In the genomic region with DNA sequence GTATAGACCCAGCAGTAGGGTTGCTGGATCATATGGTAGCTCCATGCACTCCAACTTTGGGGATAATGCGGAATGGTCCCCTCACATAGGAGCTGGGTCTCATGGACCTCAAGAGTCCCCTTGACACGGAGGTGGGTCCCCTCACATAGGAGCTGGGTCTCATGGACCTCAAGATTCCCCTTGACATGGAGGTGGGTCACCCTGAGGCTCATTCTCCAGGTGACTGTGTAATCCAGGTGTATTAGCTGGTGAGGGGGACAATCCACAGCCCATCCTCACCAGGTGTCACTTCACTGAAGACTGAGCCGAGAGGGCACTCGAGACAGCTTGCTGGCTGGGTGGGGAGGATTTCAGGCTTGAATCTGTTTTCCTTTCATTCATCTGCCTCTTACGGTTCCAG, we compare ENCODE assay signal across 28 cellular contexts.
"Had no signal": no experiment of that assay in that cellular context is flagged by ENCODE, and none has a peak within 500 bp of the region (broad histone marks: within the 10 kb centered on the region; RNA-seq: fewer than 3 reads in every experiment).

No MANE protein-coding gene starts in this region.

- H3K4me3 Mint-ChIP-seq: activated naive CD4-positive, alpha-beta T cell treated with anti-CD3 and anti-CD28 coated beads for 36 hours; activated naive CD8-positive, alpha-beta T cell treated with anti-CD3 and anti-CD28 coated beads, Interleukin-2, amount 10 ng/mL, durations not matched to agents 7 days and 5 days; dendritic cell treated with granulocyte-macrophage colony-stimulating factor and Interleukin-4, amounts not matched to agents 40 ng/mL and 50 ng/mL, for 4 days; endodermal cell; naive B cell; neural crest cell; T-helper 2 cell treated with Interferon-gamma antibody and Interleukin-4, amounts not matched to agents 5 μg/mL and 100 μg/mL, for 36 hours had no signal

- H3K4me1 ChIP-seq: pancreas, psoas muscle, spleen, tibial nerve had no signal

- H3K27me3 ChIP-seq: brain microvascular endothelial cell, heart left ventricle, pancreas, spleen, tibial nerve had no signal

- H3K9me3 Mint-ChIP-seq: activated naive CD4-positive, alpha-beta T cell treated with anti-CD3 and anti-CD28 coated beads for 36 hours; activated naive CD8-positive, alpha-beta T cell treated with anti-CD3 and anti-CD28 coated beads, Interleukin-2, amount 10 ng/mL, durations not matched to agents 7 days and 5 days; activated T-helper 2 cell treated with anti-CD3 and anti-CD28 coated beads, Interferon-gamma antibody, Interleukin-2, Interleukin-4, amounts not matched to agents 10 μg/mL and 5 μg/mL and 100 μg/mL, durations not matched to agents 14 hours and 24 hours and 36 hours; dendritic cell treated with granulocyte-macrophage colony-stimulating factor and Interleukin-4, amounts not matched to agents 40 ng/mL and 50 ng/mL, for 4 days; endodermal cell; naive B cell; neural crest cell; T-helper 2 cell treated with Interferon-gamma antibody and Interleukin-4, amounts not matched to agents 5 μg/mL and 100 μg/mL, for 36 hours had no signal

- H3K36me3 Mint-ChIP-seq: activated naive CD8-positive, alpha-beta T cell treated with anti-CD3 and anti-CD28 coated beads, Interleukin-2, amount 10 ng/mL, durations not matched to agents 7 days and 5 days; naive B cell had no signal

- H3K9me3 ChIP-seq: heart left ventricle, pancreas, psoas muscle, spleen, tibial nerve had no signal

- H3K4me3 ChIP-seq: heart left ventricle, pancreas, psoas muscle, spleen, tibial nerve had no signal

- DNase-seq: activated CD4-positive, alpha-beta T cell treated with anti-CD3 and anti-CD28 coated beads for 4 hours; activated CD4-positive, alpha-beta T cell treated with anti-CD3 and anti-CD28 coated beads, Interleukin-2, amount 50 U/mL, for 4 hours; activated CD8-positive, alpha-beta memory T cell treated with anti-CD3 and anti-CD28 coated beads for 24 hours; activated CD8-positive, alpha-beta memory T cell treated with anti-CD3 and anti-CD28 coated beads, Interleukin-2, amount 50 U/mL, for 4 hours; activated naive CD4-positive, alpha-beta T cell treated with anti-CD3 and anti-CD28 coated beads for 36 hours; activated naive CD8-positive, alpha-beta T cell treated with anti-CD3 and anti-CD28 coated beads, Interleukin-2, amount 10 ng/mL, durations not matched to agents 7 days and 5 days; activated T-cell treated with anti-CD3 and anti-CD28 coated beads, Interleukin-2, amount 50 U/mL, for 48 hours; amniotic stem cell; brain microvascular endothelial cell; central memory CD4-positive, alpha-beta T cell; foreskin fibroblast; kidney glomerular epithelial cell; left ventricle myocardium superior; naive B cell; nucleus accumbens; stimulated activated naive CD4-positive, alpha-beta T cell; T-helper 1 cell had no signal

- ATAC-seq: esophagus mucosa, heart left ventricle, left ventricle myocardium superior, pancreas, psoas muscle had no signal

- H3K27ac ChIP-seq: brain microvascular endothelial cell, heart left ventricle, pancreas, psoas muscle, spleen had no signal

- H3K27me3 Mint-ChIP-seq: activated naive CD8-positive, alpha-beta T cell treated with anti-CD3 and anti-CD28 coated beads, Interleukin-2, amount 10 ng/mL, durations not matched to agents 7 days and 5 days had no signal

- H3K27ac Mint-ChIP-seq: activated naive CD4-positive, alpha-beta T cell treated with anti-CD3 and anti-CD28 coated beads for 36 hours; activated T-helper 2 cell treated with anti-CD3 and anti-CD28 coated beads, Interferon-gamma antibody, Interleukin-2, Interleukin-4, amounts not matched to agents 10 μg/mL and 5 μg/mL and 100 μg/mL, durations not matched to agents 14 hours and 24 hours and 36 hours; dendritic cell treated with granulocyte-macrophage colony-stimulating factor and Interleukin-4, amounts not matched to agents 40 ng/mL and 50 ng/mL, for 4 days; endodermal cell; naive B cell; T-helper 2 cell treated with Interferon-gamma antibody and Interleukin-4, amounts not matched to agents 5 μg/mL and 100 μg/mL, for 36 hours had no signal

- H3K36me3 ChIP-seq: brain microvascular endothelial cell, heart left ventricle, pancreas, spleen, tibial nerve had no signal

- H3K4me1 Mint-ChIP-seq: activated naive CD8-positive, alpha-beta T cell treated with anti-CD3 and anti-CD28 coated beads, Interleukin-2, amount 10 ng/mL, durations not matched to agents 7 days and 5 days; endodermal cell; neural crest cell had no signal
